ENCODE assay signal across 7 cellular contexts in the genomic region with DNA sequence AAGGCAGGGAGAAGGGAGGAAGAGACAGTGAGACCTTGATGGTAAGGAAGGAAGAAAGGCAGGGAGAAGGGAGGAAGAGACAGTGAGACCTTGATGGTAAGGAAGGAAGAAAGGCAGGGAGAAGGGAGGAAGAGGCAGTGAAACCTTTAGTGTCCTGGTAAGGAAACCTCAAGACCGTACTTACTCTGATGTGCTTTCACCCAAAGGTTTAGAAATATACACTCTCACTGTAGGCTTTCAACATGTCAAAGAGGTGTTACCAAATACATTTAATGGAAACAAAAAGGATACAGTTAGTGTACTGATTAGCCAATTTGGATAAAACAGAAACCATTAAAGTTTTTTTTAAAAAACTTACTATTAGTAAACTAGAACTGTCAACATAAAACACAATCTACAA. TPM values are rescaled to one million over a fixed set of nuclear protein-coding genes. Genes with fewer than 3 reads are reported as not detected.
DNase-seq lines count a peak whose midpoint lies in the region; ATAC-seq and TF ChIP-seq lines count a peak whose summit lies in the region.
"Not testable (repeated sequence)": the region's sequence is repeated elsewhere in the genome, so short reads cannot be mapped to it uniquely, and the experiment has no call there.

No MANE protein-coding gene starts in this region.

- not testable (repeated sequence) for DNase-seq in HFFc6; activated CD8-positive, alpha-beta T cell treated with anti-CD3 and anti-CD28 coated beads for 36 hours; activated T-helper 2 cell treated with anti-CD3 and anti-CD28 coated beads, Interferon-gamma antibody, Interleukin-2, Interleukin-4, amounts not matched to agents 10 μg/mL and 5 μg/mL and 100 μg/mL, durations not matched to agents 14 hours and 24 hours and 36 hours (ENCODE audit: low spot score); fibroblast of lung (ENCODE audit: low read depth in 2 of 2); stimulated activated naive CD8-positive, alpha-beta T cell treated with anti-CD3 and anti-CD28 coated beads, Interleukin-15, amount 100 ng/mL, for 72 hours
- peak; percentile 48 for DNase-seq in NOMO-1 treated with DMSO at 0.1 percent for 48 hours (lab: John Stamatoyannopoulos, UW; ENCODE audit: unreplicated experiment)

- H3K4me2 ChIP-seq in fibroblast of lung (ENCODE audit: extremely low read depth, insufficient read depth, low read length): not testable (repeated sequence)

- H2AFZ ChIP-seq in fibroblast of lung (ENCODE audit: low read length): peak overlapping the region; percentile 28

- TF ChIP-seq CTCF in HFFc6 (IDR thresholded peaks at IDR 0.05); activated CD8-positive, alpha-beta T cell treated with anti-CD3 and anti-CD28 coated beads for 36 hours (IDR thresholded peaks at IDR 0.05); fibroblast of lung (conservative IDR thresholded peaks at IDR 0.05 in 1 of 2, IDR thresholded peaks at IDR 0.05 in 1 of 2; ENCODE audit: low read depth in 1 of 2, low read length in 2 of 2): not testable (repeated sequence)

- POLR2A ChIA-PET in activated CD8-positive, alpha-beta T cell treated with anti-CD3 and anti-CD28 coated beads for 36 hours (lab: Charles Lee): interaction anchor here (0.6 to 2.1 kb wide), 5 partner anchors 8 to 146 kb away, joined by 3 to 8 read pairs (median 5); a partner anchor contains a TSS

- peak overlapping the region; percentile 86 for H3K27ac ChIP-seq in angular gyrus (ENCODE audit: low read depth, low read length)
- not testable (repeated sequence) for H3K27ac ChIP-seq in fibroblast of lung (ENCODE audit: insufficient read depth, low read length)

- H3K27me3 Mint-ChIP-seq in HFFc6 (ENCODE audit: insufficient read depth); activated CD8-positive, alpha-beta T cell treated with anti-CD3 and anti-CD28 coated beads for 36 hours; activated T-helper 2 cell treated with anti-CD3 and anti-CD28 coated beads, Interferon-gamma antibody, Interleukin-2, Interleukin-4, amounts not matched to agents 10 μg/mL and 5 μg/mL and 100 μg/mL, durations not matched to agents 14 hours and 24 hours and 36 hours (ENCODE audit: low read depth): not testable (repeated sequence)
- peaks cover 11% of the 10 kb centered on the region for H3K27me3 Mint-ChIP-seq in stimulated activated naive CD8-positive, alpha-beta T cell treated with anti-CD3 and anti-CD28 coated beads, Interleukin-15, amount 100 ng/mL, for 72 hours

- not testable (repeated sequence) for H3K4me3 Mint-ChIP-seq in HFFc6
- H3K4me3 Mint-ChIP-seq in activated CD8-positive, alpha-beta T cell treated with anti-CD3 and anti-CD28 coated beads for 36 hours: peak overlapping the region; percentile 62
- peak overlapping the region; percentile 67 for H3K4me3 Mint-ChIP-seq in activated T-helper 2 cell treated with anti-CD3 and anti-CD28 coated beads, Interferon-gamma antibody, Interleukin-2, Interleukin-4, amounts not matched to agents 10 μg/mL and 5 μg/mL and 100 μg/mL, durations not matched to agents 14 hours and 24 hours and 36 hours (ENCODE audit: low read depth)
- H3K4me3 Mint-ChIP-seq in stimulated activated naive CD8-positive, alpha-beta T cell treated with anti-CD3 and anti-CD28 coated beads, Interleukin-15, amount 100 ng/mL, for 72 hours: peak overlapping the region; percentile 75 to 83

- H3K9me3 ChIP-seq in fibroblast of lung (ENCODE audit: control insufficient read depth, insufficient read depth, low read depth, low read length): not testable (repeated sequence)

- CTCF ChIA-PET in activated CD8-positive, alpha-beta T cell treated with anti-CD3 and anti-CD28 coated beads for 36 hours (lab: Charles Lee): interaction anchor here (2.0 to 5.0 kb wide), 2 partner anchors 58 to 101 kb away, joined by 5 to 30 read pairs; no protein-coding TSS in a partner anchor

- not testable (repeated sequence) for H3K4me3 ChIP-seq in fibroblast of lung (replicated peaks in 1 of 4; ENCODE audit: control extremely low read depth in 1 of 4, insufficient read depth in 1 of 4, low read depth in 3 of 4, low read length in 4 of 4)

- peak overlapping the region; percentile 95; the same call in 1 of the 2 replicates for H3K27ac Mint-ChIP-seq in HFFc6
- H3K27ac Mint-ChIP-seq in activated CD8-positive, alpha-beta T cell treated with anti-CD3 and anti-CD28 coated beads for 36 hours: peak overlapping the region; percentile 94
- peak overlapping the region; percentile 92 for H3K27ac Mint-ChIP-seq in activated T-helper 2 cell treated with anti-CD3 and anti-CD28 coated beads, Interferon-gamma antibody, Interleukin-2, Interleukin-4, amounts not matched to agents 10 μg/mL and 5 μg/mL and 100 μg/mL, durations not matched to agents 14 hours and 24 hours and 36 hours
- H3K27ac Mint-ChIP-seq in stimulated activated naive CD8-positive, alpha-beta T cell treated with anti-CD3 and anti-CD28 coated beads, Interleukin-15, amount 100 ng/mL, for 72 hours: peak overlapping the region; percentile 95

- ATAC-seq in activated CD8-positive, alpha-beta T cell treated with anti-CD3 and anti-CD28 coated beads for 36 hours; stimulated activated naive CD8-positive, alpha-beta T cell treated with anti-CD3 and anti-CD28 coated beads, Interleukin-15, amount 100 ng/mL, for 72 hours: not testable (repeated sequence)

- not testable (repeated sequence) for H3K36me3 Mint-ChIP-seq in HFFc6 (ENCODE audit: low read depth); activated CD8-positive, alpha-beta T cell treated with anti-CD3 and anti-CD28 coated beads for 36 hours (ENCODE audit: low read depth); activated T-helper 2 cell treated with anti-CD3 and anti-CD28 coated beads, Interferon-gamma antibody, Interleukin-2, Interleukin-4, amounts not matched to agents 10 μg/mL and 5 μg/mL and 100 μg/mL, durations not matched to agents 14 hours and 24 hours and 36 hours (ENCODE audit: low read depth)

- H3K9ac ChIP-seq in fibroblast of lung (ENCODE audit: insufficient read depth, low read length): not testable (repeated sequence)

- intact Hi-C loops in activated CD8-positive, alpha-beta T cell treated with anti-CD3 and anti-CD28 coated beads for 36 hours (cut with micrococcal nuclease): not testable (repeated sequence)
- intact Hi-C loops in activated T-helper 2 cell treated with anti-CD3 and anti-CD28 coated beads, Interferon-gamma antibody, Interleukin-2, Interleukin-4, amounts not matched to agents 10 μg/mL and 5 μg/mL and 100 μg/mL, durations not matched to agents 14 hours and 24 hours and 36 hours (cut with micrococcal nuclease): loop anchor here (1.0 to 2.0 kb wide), 4 partner anchors 8 to 358 kb away; a partner anchor contains a TSS

- H3K9me3 Mint-ChIP-seq in HFFc6; activated CD8-positive, alpha-beta T cell treated with anti-CD3 and anti-CD28 coated beads for 36 hours; activated T-helper 2 cell treated with anti-CD3 and anti-CD28 coated beads, Interferon-gamma antibody, Interleukin-2, Interleukin-4, amounts not matched to agents 10 μg/mL and 5 μg/mL and 100 μg/mL, durations not matched to agents 14 hours and 24 hours and 36 hours; stimulated activated naive CD8-positive, alpha-beta T cell treated with anti-CD3 and anti-CD28 coated beads, Interleukin-15, amount 100 ng/mL, for 72 hours: not testable (repeated sequence)

- H3K4me1 Mint-ChIP-seq in HFFc6 (ENCODE audit: low read depth): peaks cover 64% of the 10 kb centered on the region
- H3K4me1 Mint-ChIP-seq in activated CD8-positive, alpha-beta T cell treated with anti-CD3 and anti-CD28 coated beads for 36 hours (ENCODE audit: low read depth): peaks cover 41% of the 10 kb centered on the region
- H3K4me1 Mint-ChIP-seq in activated T-helper 2 cell treated with anti-CD3 and anti-CD28 coated beads, Interferon-gamma antibody, Interleukin-2, Interleukin-4, amounts not matched to agents 10 μg/mL and 5 μg/mL and 100 μg/mL, durations not matched to agents 14 hours and 24 hours and 36 hours (ENCODE audit: low read depth): peaks cover 36% of the 10 kb centered on the region
- peaks cover 41% of the 10 kb centered on the region for H3K4me1 Mint-ChIP-seq in stimulated activated naive CD8-positive, alpha-beta T cell treated with anti-CD3 and anti-CD28 coated beads, Interleukin-15, amount 100 ng/mL, for 72 hours

- not testable (repeated sequence) for H3K79me2 ChIP-seq in fibroblast of lung (ENCODE audit: control insufficient read depth, insufficient read depth, low read length)

- H3K4me1 ChIP-seq in fibroblast of lung (ENCODE audit: control insufficient read depth, extremely low read depth, insufficient read depth, low read length): not testable (repeated sequence)

- H3K27me3 ChIP-seq in fibroblast of lung (ENCODE audit: control insufficient read depth, insufficient read depth, low read length): not testable (repeated sequence)

- H3K36me3 ChIP-seq in fibroblast of lung (ENCODE audit: control insufficient read depth, insufficient read depth, low read length): not testable (repeated sequence)

- H4K20me1 ChIP-seq in fibroblast of lung (ENCODE audit: control insufficient read depth, extremely low read depth, insufficient read depth, low read length): not testable (repeated sequence)

RNA-seq across cellular contexts. Expression of a gene that starts 7.1 kb away (rescaled TPM):
- 1 to 10 TPM in 3 of 6 experiments, under 1 TPM in 3; 0.71 to 2.2 (median 1.1) TPM for total RNA-seq in HFFc6 (2021; fragmentation: NEBNext Ultra II Directional; extraction: Animal tissue kit (Norgen Biotek cat#: 25700))
- 1 to 10 TPM; 2.1 TPM for total RNA-seq in activated CD8-positive, alpha-beta T cell treated with anti-CD3 and anti-CD28 coated beads for 36 hours
- 0.91 and 1.1 TPM in 2 replicates for total RNA-seq in activated T-helper 2 cell treated with anti-CD3 and anti-CD28 coated beads, Interferon-gamma antibody, Interleukin-2, Interleukin-4, amounts not matched to agents 10 μg/mL and 5 μg/mL and 100 μg/mL, durations not matched to agents 14 hours and 24 hours and 36 hours
- 0.77 and 0.83 TPM in 2 replicates for total RNA-seq in fibroblast of lung
- 0.75 and 0.77 TPM in 2 replicates for polyA plus RNA-seq in fibroblast of lung
- 0.50 and 0.93 TPM in 2 replicates for polyA plus RNA-seq in fibroblast of lung (2012)
- polyA minus RNA-seq in fibroblast of lung (ENCODE audit: low replicate concordance): 0.96 TPM in 1 of 2 replicates, not detected in the other

RNA-seq across cellular contexts. Expression of a gene that starts 7.8 kb away (rescaled TPM):
- total RNA-seq in HFFc6 (2021; fragmentation: NEBNext Ultra II Directional; extraction: Animal tissue kit (Norgen Biotek cat#: 25700)): 10 to 100 TPM; 34.1 to 42.4 (median 40.6) TPM
- total RNA-seq in activated CD8-positive, alpha-beta T cell treated with anti-CD3 and anti-CD28 coated beads for 36 hours: 10 to 100 TPM; 70.2 to 71.2 TPM
- 48.3 and 50.0 TPM in 2 replicates for total RNA-seq in activated T-helper 2 cell treated with anti-CD3 and anti-CD28 coated beads, Interferon-gamma antibody, Interleukin-2, Interleukin-4, amounts not matched to agents 10 μg/mL and 5 μg/mL and 100 μg/mL, durations not matched to agents 14 hours and 24 hours and 36 hours
- 20.1 and 21.6 TPM in 2 replicates for total RNA-seq in fibroblast of lung
- 36.6 and 52.0 TPM in 2 replicates for polyA plus RNA-seq in fibroblast of lung
- 32.1 and 47.8 TPM in 2 replicates for polyA plus RNA-seq in fibroblast of lung (2012)
- 13.0 and 14.5 TPM in 2 replicates for polyA minus RNA-seq in fibroblast of lung (ENCODE audit: low replicate concordance)
